1 cellular context compared by ENCODE assay signal in genomic region chr13:37669845-37670244, GRCh38.
TF ChIP-seq lines count a peak whose summit lies in the region.

No MANE protein-coding gene starts in this region.

TF ChIP-seq in GM23338, 12 proteins besides CTCF, POLR2A, EP300 and RAD21 (continued from another document):
- TF ChIP-seq, protein P1, sequence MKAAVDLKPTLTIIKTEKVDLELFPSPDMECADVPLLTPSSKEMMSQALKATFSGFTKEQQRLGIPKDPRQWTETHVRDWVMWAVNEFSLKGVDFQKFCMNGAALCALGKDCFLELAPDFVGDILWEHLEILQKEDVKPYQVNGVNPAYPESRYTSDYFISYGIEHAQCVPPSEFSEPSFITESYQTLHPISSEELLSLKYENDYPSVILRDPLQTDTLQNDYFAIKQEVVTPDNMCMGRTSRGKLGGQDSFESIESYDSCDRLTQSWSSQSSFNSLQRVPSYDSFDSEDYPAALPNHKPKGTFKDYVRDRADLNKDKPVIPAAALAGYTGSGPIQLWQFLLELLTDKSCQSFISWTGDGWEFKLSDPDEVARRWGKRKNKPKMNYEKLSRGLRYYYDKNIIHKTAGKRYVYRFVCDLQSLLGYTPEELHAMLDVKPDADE (IDR thresholded peaks at IDR 0.05): no peak
- TF ChIP-seq JUNB (IDR thresholded peaks at IDR 0.05; ENCODE audit: unreplicated experiment) (no peak), ZNF331 (CRISPR knock-in tag; IDR thresholded peaks at IDR 0.05; ENCODE audit: low read depth) (no peak), ZNF462 (CRISPR knock-in tag; IDR thresholded peaks at IDR 0.05) (no peak), NANOG (IDR thresholded peaks at IDR 0.05; ENCODE audit: borderline replicate concordance) (no peak), EZH2phosphoT487 (IDR thresholded peaks at IDR 0.05; ENCODE audit: unreplicated experiment) (no peak), CREB1 (CRISPR knock-in tag; IDR thresholded peaks at IDR 0.05; ENCODE audit: low read depth) (no peak), ZNF114 (CRISPR knock-in tag; IDR thresholded peaks at IDR 0.05) (no peak), EZH2 (IDR thresholded peaks at IDR 0.05; ENCODE audit: low read depth, unreplicated experiment) (no peak), REST (IDR thresholded peaks at IDR 0.05; ENCODE audit: unreplicated experiment) (no peak)
